In the genomic region with DNA sequence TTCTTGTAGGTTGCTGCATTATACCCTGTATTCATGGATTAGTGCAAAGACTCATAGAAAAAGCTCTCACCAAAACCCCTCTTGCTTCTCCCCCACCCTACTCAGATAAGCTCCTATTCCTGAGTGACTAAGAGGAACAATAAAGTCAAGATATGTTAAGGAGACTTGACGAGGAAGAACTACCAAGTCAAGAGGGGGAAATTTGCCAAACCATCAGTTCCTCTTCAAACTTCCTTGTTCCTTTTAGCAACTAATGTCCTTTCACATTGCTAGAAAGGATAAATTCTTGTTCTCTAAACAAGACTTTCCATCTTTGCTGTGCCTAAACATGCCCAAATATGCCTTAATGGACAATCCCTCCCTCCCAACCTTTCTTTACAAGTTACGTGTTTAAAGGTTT, we compare ENCODE assay signal across 19 cellular contexts. TPM values are rescaled to one million over a fixed set of nuclear protein-coding genes. Genes with fewer than 3 reads are reported as not detected.
"Had no signal": no experiment of that assay in that cellular context is flagged by ENCODE, and none has a peak within 500 bp of the region (broad histone marks: within the 10 kb centered on the region; RNA-seq: fewer than 3 reads in every experiment).

No MANE protein-coding gene starts in this region.

- ATAC-seq: activated T-cell treated with anti-CD3 and anti-CD28 coated beads, Interleukin-2, amount 50 U/mL, for 72 hours; gastroesophageal sphincter; heart left ventricle; left lobe of liver had no signal

- H3K4me1 ChIP-seq: colonic mucosa, gastroesophageal sphincter, tibial nerve, uterus had no signal

- H3K27me3 ChIP-seq: brain microvascular endothelial cell, colonic mucosa, esophagus muscularis mucosa, gastroesophageal sphincter, heart left ventricle, tibial nerve, uterus had no signal

- DNase-seq: activated CD4-positive, alpha-beta T cell treated with anti-CD3 and anti-CD28 coated beads for 1 hour; activated effector memory CD4-positive, alpha-beta T cell treated with anti-CD3 and anti-CD28 coated beads, Interleukin-2, amount 50 U/mL, for 16 hours; activated naive CD4-positive, alpha-beta T cell treated with anti-CD3 and anti-CD28 coated beads, Interleukin-2, amount 50 U/mL, for 16 hours; activated T-cell treated with anti-CD3 and anti-CD28 coated beads, Interleukin-2, amount 50 U/mL, for 72 hours; aorta; brain microvascular endothelial cell; colonic mucosa; heart left ventricle; kidney; occipital lobe; stimulated activated CD4-positive, alpha-beta T cell treated with anti-CD3 and anti-CD28 coated beads, Interleukin-2, amount 100 ng/mL, for 24 hours; uterus; WERI-Rb-1 had no signal

- FAIRE-seq: endometrium, kidney had no signal

- H3K4me3 ChIP-seq: colonic mucosa, esophagus muscularis mucosa, gastroesophageal sphincter, heart left ventricle, tibial nerve, uterus had no signal

- H3K27ac ChIP-seq: brain microvascular endothelial cell, colonic mucosa, esophagus muscularis mucosa, gastroesophageal sphincter, heart left ventricle, tibial nerve, uterus, WERI-Rb-1 had no signal

- H3K36me3 ChIP-seq: colonic mucosa, uterus had no signal

RNA-seq across cellular contexts. Expression of gene FAXDC2, which starts 35.0 kb away (rescaled TPM):
- total RNA-seq: activated CD8-positive, alpha-beta memory T cell treated with anti-CD3 and anti-CD28 coated beads for 36 hours had no signal
